In the genomic region with DNA sequence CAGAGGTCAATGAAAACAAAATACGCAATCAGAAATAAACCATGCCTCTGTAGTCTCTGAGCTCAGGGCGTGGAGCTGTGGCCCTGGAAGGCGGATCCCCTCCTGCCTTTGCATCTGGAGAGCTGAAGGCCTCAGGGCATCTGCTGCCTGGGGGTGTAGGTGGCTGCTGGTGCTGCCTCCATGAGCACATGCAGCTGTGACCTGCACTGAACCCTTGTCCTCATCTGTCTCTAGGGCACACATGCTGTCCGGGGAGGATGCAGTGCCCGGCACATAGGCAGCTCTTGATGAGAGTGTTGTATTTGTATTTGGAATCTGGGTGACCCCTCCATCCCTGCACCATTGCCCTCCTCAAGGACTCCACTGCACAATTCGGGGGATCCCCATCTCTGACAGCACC, we compare ENCODE assay signal across 17 cellular contexts.
"Had no signal": no experiment of that assay in that cellular context is flagged by ENCODE, and none has a peak within 500 bp of the region (broad histone marks: within the 10 kb centered on the region; RNA-seq: fewer than 3 reads in every experiment).

No MANE protein-coding gene starts in this region.

- DNase-seq: colonic mucosa; dermis blood vessel endothelial cell; effector CD4-positive, alpha-beta T cell; endodermal cell; erythroblast; foreskin keratinocyte; left colon; left ventricle myocardium superior; mesenchymal stem cell; naive B cell; small intestine; stimulated activated CD4-positive, alpha-beta T cell treated with anti-CD3 and anti-CD28 coated beads, Interleukin-12 subunit alpha, Interleukin-12 subunit beta, amount 100 ng/mL, for 4 hours; stimulated activated CD4-positive, alpha-beta T cell treated with anti-CD3 and anti-CD28 coated beads, Interleukin-2, amount 100 ng/mL, for 48 hours; stimulated activated naive CD4-positive, alpha-beta T cell treated with Interleukin-2 at 50 U/mL for 16 hours; tibial artery; uterus had no signal

- H3K36me3 Mint-ChIP-seq: naive B cell had no signal

- ATAC-seq: foreskin keratinocyte, left colon, left ventricle myocardium superior had no signal

- H3K27ac Mint-ChIP-seq: endodermal cell, naive B cell, nephron had no signal
